Comparison of ENCODE assay signal across 8 cellular contexts in the genomic region with DNA sequence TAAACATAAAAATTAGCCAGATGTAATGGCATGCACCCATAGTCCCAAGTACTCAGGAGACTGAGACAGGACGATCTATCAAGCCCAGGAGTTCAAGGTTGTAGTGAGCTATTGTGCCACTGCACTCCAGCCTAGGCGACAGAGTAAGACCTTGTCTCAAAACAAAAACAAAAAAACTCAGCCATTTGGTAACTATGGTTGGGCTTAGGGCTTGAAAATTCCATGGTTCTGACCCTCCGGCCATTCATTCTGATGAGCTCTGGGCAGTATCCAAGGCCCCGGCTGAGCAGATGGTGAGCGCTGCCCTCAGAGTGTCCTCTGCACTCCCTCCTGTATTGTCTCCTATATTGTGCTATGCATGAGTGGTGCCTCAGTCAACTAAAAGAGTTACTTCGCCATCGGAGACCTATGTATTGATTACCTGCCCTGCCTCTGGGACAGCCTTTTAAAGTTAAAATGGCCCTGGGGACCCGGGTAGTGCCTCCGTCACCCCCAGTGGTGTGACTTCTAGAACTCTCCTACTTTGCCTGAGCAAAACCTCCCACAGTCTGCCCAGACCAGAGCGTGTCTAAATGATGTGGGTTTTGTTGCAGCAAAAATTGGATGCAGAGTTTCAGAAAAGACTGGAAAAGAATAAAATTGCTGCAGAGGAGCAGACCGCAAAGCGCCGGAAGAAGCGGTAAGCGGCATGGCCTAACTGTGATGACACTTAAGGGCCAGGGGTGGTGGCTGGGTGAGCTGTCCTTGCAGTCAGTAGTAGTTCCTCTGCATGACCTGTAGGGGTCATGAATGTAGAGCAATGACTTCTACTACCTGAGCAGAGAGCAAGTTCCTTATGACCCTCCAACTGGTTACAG. TPM values are rescaled to one million over a fixed set of nuclear protein-coding genes. Genes with fewer than 3 reads are reported as not detected.
DNase-seq lines count a peak whose midpoint lies in the region; ATAC-seq, FAIRE-seq and TF ChIP-seq lines count a peak whose summit lies in the region.

No MANE protein-coding gene starts in this region.

- peaks cover 61% of the 10 kb centered on the region for H3K36me3 Mint-ChIP-seq in activated CD4-positive, alpha-beta T cell treated with anti-CD3 and anti-CD28 coated beads, Interleukin-2, amount 10 ng/mL, durations not matched to agents 24 days and 14 days (ENCODE audit: low read depth)
- H3K36me3 Mint-ChIP-seq in neural crest cell (ENCODE audit: low read depth), result peaks cover 36% of the 10 kb centered on the region
- H3K36me3 Mint-ChIP-seq in activated T-helper 2 cell treated with anti-CD3 and anti-CD28 coated beads, Interferon-gamma antibody, Interleukin-2, Interleukin-4, amounts not matched to agents 10 μg/mL and 5 μg/mL and 100 μg/mL, durations not matched to agents 14 hours and 24 hours and 36 hours (ENCODE audit: low read depth), result peaks cover 81% of the 10 kb centered on the region

- no peaks in the 10 kb centered on the region for H3K27me3 Mint-ChIP-seq in activated CD4-positive, alpha-beta T cell treated with anti-CD3 and anti-CD28 coated beads, Interleukin-2, amount 10 ng/mL, durations not matched to agents 24 days and 14 days
- H3K27me3 Mint-ChIP-seq in neural crest cell (ENCODE audit: low read depth), result no peaks in the 10 kb centered on the region
- no peaks in the 10 kb centered on the region for H3K27me3 Mint-ChIP-seq in activated T-helper 2 cell treated with anti-CD3 and anti-CD28 coated beads, Interferon-gamma antibody, Interleukin-2, Interleukin-4, amounts not matched to agents 10 μg/mL and 5 μg/mL and 100 μg/mL, durations not matched to agents 14 hours and 24 hours and 36 hours (ENCODE audit: low read depth)

- H3K4me3 Mint-ChIP-seq in activated CD4-positive, alpha-beta T cell treated with anti-CD3 and anti-CD28 coated beads, Interleukin-2, amount 10 ng/mL, durations not matched to agents 24 days and 14 days, result no peak overlapping the region
- peak overlapping the region; percentile 63 for H3K4me3 Mint-ChIP-seq in neural crest cell
- H3K4me3 Mint-ChIP-seq in activated T-helper 2 cell treated with anti-CD3 and anti-CD28 coated beads, Interferon-gamma antibody, Interleukin-2, Interleukin-4, amounts not matched to agents 10 μg/mL and 5 μg/mL and 100 μg/mL, durations not matched to agents 14 hours and 24 hours and 36 hours (ENCODE audit: low read depth), result no peak overlapping the region

- H3K4me1 Mint-ChIP-seq in activated CD4-positive, alpha-beta T cell treated with anti-CD3 and anti-CD28 coated beads, Interleukin-2, amount 10 ng/mL, durations not matched to agents 24 days and 14 days, result peaks cover 10% of the 10 kb centered on the region
- H3K4me1 Mint-ChIP-seq in neural crest cell, result peaks cover 19% of the 10 kb centered on the region
- H3K4me1 Mint-ChIP-seq in activated T-helper 2 cell treated with anti-CD3 and anti-CD28 coated beads, Interferon-gamma antibody, Interleukin-2, Interleukin-4, amounts not matched to agents 10 μg/mL and 5 μg/mL and 100 μg/mL, durations not matched to agents 14 hours and 24 hours and 36 hours (ENCODE audit: low read depth), result no peaks in the 10 kb centered on the region

- TF ChIP-seq CTCF in D721Med (IDR thresholded peaks at IDR 0.05; ENCODE audit: insufficient read depth, missing control alignments), result peak; percentile 50
- TF ChIP-seq CTCF in neural crest cell (conservative IDR thresholded peaks at IDR 0.05), result peak; percentile 67

- H3K9me3 Mint-ChIP-seq in activated CD4-positive, alpha-beta T cell treated with anti-CD3 and anti-CD28 coated beads, Interleukin-2, amount 10 ng/mL, durations not matched to agents 24 days and 14 days, result no peaks in the 10 kb centered on the region
- no peaks in the 10 kb centered on the region for H3K9me3 Mint-ChIP-seq in neural crest cell
- no peaks in the 10 kb centered on the region for H3K9me3 Mint-ChIP-seq in activated T-helper 2 cell treated with anti-CD3 and anti-CD28 coated beads, Interferon-gamma antibody, Interleukin-2, Interleukin-4, amounts not matched to agents 10 μg/mL and 5 μg/mL and 100 μg/mL, durations not matched to agents 14 hours and 24 hours and 36 hours

- FAIRE-seq in D721Med (lab: Jason Lieb, UNC), result no peak

- intact Hi-C loops in activated CD4-positive, alpha-beta T cell treated with anti-CD3 and anti-CD28 coated beads, Interleukin-2, amount 10 ng/mL, durations not matched to agents 24 days and 14 days (cut with micrococcal nuclease), result loop anchor here (1.0 to 2.0 kb wide), 3 partner anchors 23 to 61 kb away; a partner anchor contains a TSS
- intact Hi-C loops in activated T-helper 2 cell treated with anti-CD3 and anti-CD28 coated beads, Interferon-gamma antibody, Interleukin-2, Interleukin-4, amounts not matched to agents 10 μg/mL and 5 μg/mL and 100 μg/mL, durations not matched to agents 14 hours and 24 hours and 36 hours (cut with micrococcal nuclease), result no loop called here

- peak overlapping the region; percentile 41 for H3K27ac Mint-ChIP-seq in activated CD4-positive, alpha-beta T cell treated with anti-CD3 and anti-CD28 coated beads, Interleukin-2, amount 10 ng/mL, durations not matched to agents 24 days and 14 days
- H3K27ac Mint-ChIP-seq in neural crest cell (ENCODE audit: unreplicated experiment), result peak overlapping the region; percentile 14
- H3K27ac Mint-ChIP-seq in activated T-helper 2 cell treated with anti-CD3 and anti-CD28 coated beads, Interferon-gamma antibody, Interleukin-2, Interleukin-4, amounts not matched to agents 10 μg/mL and 5 μg/mL and 100 μg/mL, durations not matched to agents 14 hours and 24 hours and 36 hours, result no peak overlapping the region

- TF ChIP-seq POLR2A in erythroblast (IDR thresholded peaks at IDR 0.05; ENCODE audit: low read length), result no peak

- DNase-seq in D721Med (ENCODE audit: insufficient read length, low spot score) (peak; percentile 54), NCI-H345 treated with DMSO at 0.1 percent for 48 hours (lab: John Stamatoyannopoulos, UW; ENCODE audit: unreplicated experiment) (peak; percentile 25), erythroblast (lab: John Stamatoyannopoulos, UW) (peak; percentile 76 to 77), neural crest cell (ENCODE audit: low read depth, low spot score) (no peak)
- peak; percentile 84 for DNase-seq in activated CD4-positive, alpha-beta T cell treated with anti-CD3 and anti-CD28 coated beads, Interleukin-2, amount 10 ng/mL, durations not matched to agents 24 days and 14 days
- no peak for DNase-seq in activated T-helper 2 cell treated with anti-CD3 and anti-CD28 coated beads, Interferon-gamma antibody, Interleukin-2, Interleukin-4, amounts not matched to agents 10 μg/mL and 5 μg/mL and 100 μg/mL, durations not matched to agents 14 hours and 24 hours and 36 hours (ENCODE audit: low spot score)

- peak; percentile 58 for ATAC-seq in GM19324 (IDR thresholded peaks at IDR 0.05; ENCODE audit: low FRiP score, unreplicated experiment)
- peak; percentile 87 for ATAC-seq in HG03175 (IDR thresholded peaks at IDR 0.05; ENCODE audit: unreplicated experiment)

RNA-seq across cellular contexts. Expression of a gene that starts 8.1 kb away (rescaled TPM):
- total RNA-seq in activated CD4-positive, alpha-beta T cell treated with anti-CD3 and anti-CD28 coated beads, Interleukin-2, amount 10 ng/mL, durations not matched to agents 24 days and 14 days, result 26.4 and 31.7 TPM in 2 replicates
- total RNA-seq in neural crest cell, result 38.3 and 41.9 TPM in 2 replicates
- total RNA-seq in activated T-helper 2 cell treated with anti-CD3 and anti-CD28 coated beads, Interferon-gamma antibody, Interleukin-2, Interleukin-4, amounts not matched to agents 10 μg/mL and 5 μg/mL and 100 μg/mL, durations not matched to agents 14 hours and 24 hours and 36 hours, result 25.7 and 30.0 TPM in 2 replicates

RNA-seq across cellular contexts. Expression of a gene that starts 29.1 kb away (rescaled TPM):
- 45.8 and 49.8 TPM in 2 replicates for total RNA-seq in activated CD4-positive, alpha-beta T cell treated with anti-CD3 and anti-CD28 coated beads, Interleukin-2, amount 10 ng/mL, durations not matched to agents 24 days and 14 days
- 48.5 and 51.3 TPM in 2 replicates for total RNA-seq in neural crest cell
- 53.5 and 53.8 TPM in 2 replicates for total RNA-seq in activated T-helper 2 cell treated with anti-CD3 and anti-CD28 coated beads, Interferon-gamma antibody, Interleukin-2, Interleukin-4, amounts not matched to agents 10 μg/mL and 5 μg/mL and 100 μg/mL, durations not matched to agents 14 hours and 24 hours and 36 hours

RNA-seq across cellular contexts. Expression of a gene that starts 48.0 kb away (rescaled TPM):
- total RNA-seq in activated CD4-positive, alpha-beta T cell treated with anti-CD3 and anti-CD28 coated beads, Interleukin-2, amount 10 ng/mL, durations not matched to agents 24 days and 14 days, result not detected in 2 replicates
- total RNA-seq in neural crest cell, result not detected in 2 replicates
- total RNA-seq in activated T-helper 2 cell treated with anti-CD3 and anti-CD28 coated beads, Interferon-gamma antibody, Interleukin-2, Interleukin-4, amounts not matched to agents 10 μg/mL and 5 μg/mL and 100 μg/mL, durations not matched to agents 14 hours and 24 hours and 36 hours, result not detected in 2 replicates

Comparison
In these comparisons a context has a peak if more than half of its experiments do, and no peak if none do; other contexts are left out.
1. DNase-seq: peak in D721Med (single experiment), NCI-H345 treated with DMSO at 0.1 percent for 48 hours (single experiment), activated CD4-positive, alpha-beta T cell treated with anti-CD3 and anti-CD28 coated beads, Interleukin-2, amount 10 ng/mL, durations not matched to agents 24 days and 14 days (single experiment) and erythroblast (2 of 2); none in neural crest cell (single experiment) and activated T-helper 2 cell treated with anti-CD3 and anti-CD28 coated beads, Interferon-gamma antibody, Interleukin-2, Interleukin-4, amounts not matched to agents 10 μg/mL and 5 μg/mL and 100 μg/mL, durations not matched to agents 14 hours and 24 hours and 36 hours (single experiment).